In the genomic region with DNA sequence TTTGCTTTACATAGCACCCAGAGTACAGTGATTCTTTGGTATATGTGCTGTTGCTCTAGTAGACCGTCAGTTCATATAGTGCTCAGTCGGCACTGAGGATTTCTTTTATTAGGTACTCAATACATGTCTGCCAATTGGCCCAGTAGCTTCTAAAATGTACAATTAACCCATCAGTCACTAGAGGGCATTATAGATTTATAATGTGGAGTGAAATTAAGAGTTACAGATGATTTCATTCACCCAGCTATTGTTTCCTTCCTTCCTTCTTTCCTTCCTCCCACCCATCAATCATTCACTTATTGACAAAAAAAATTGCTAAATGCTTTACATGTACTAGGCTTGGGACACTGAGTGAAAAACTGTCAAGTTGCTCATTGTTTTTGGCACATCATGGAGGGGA, we compare ENCODE assay signal across 10 cellular contexts.
DNase-seq lines count a peak whose midpoint lies in the region; ATAC-seq and TF ChIP-seq lines count a peak whose summit lies in the region.
"Had no signal": no experiment of that assay in that cellular context is flagged by ENCODE, and none has a peak within 500 bp of the region (broad histone marks: within the 10 kb centered on the region; RNA-seq: fewer than 3 reads in every experiment).

No MANE protein-coding gene starts in this region.

- no peak overlapping the region for H4K5ac ChIP-seq in mesendoderm (ENCODE audit: low read length)

- WGBS in mesendoderm (ENCODE audit: extremely low coverage, insufficient coverage, low lambda C conversion rate) = no CpG with 5 or more reads among the region's 2 CpGs

- TF ChIP-seq CTCF in GM06990 (IDR thresholded peaks at IDR 0.05; ENCODE audit: insufficient read depth, low read length, poor library complexity, severe bottlenecking) = peak; percentile 28
- no peak for TF ChIP-seq CTCF in NB4 (IDR thresholded peaks at IDR 0.05; ENCODE audit: low read depth, low read length)
- TF ChIP-seq CTCF in WTC11 (IDR thresholded peaks at IDR 0.05) = no peak

- H3K36me3 Mint-ChIP-seq in WTC11 = no peaks in the 10 kb centered on the region

- H3K36me3 ChIP-seq in GM06990 (ENCODE audit: control insufficient read depth, insufficient read depth, low read length) = no peaks in the 10 kb centered on the region
- no peaks in the 10 kb centered on the region for H3K36me3 ChIP-seq in mesendoderm (ENCODE audit: control insufficient read depth, insufficient read depth, low read length)
- H3K36me3 ChIP-seq: pancreas had no signal

- H3K4me2 ChIP-seq in mesendoderm (ENCODE audit: low read length) = no peak overlapping the region

- no peaks in the 10 kb centered on the region for H3K4me1 Mint-ChIP-seq in WTC11
- H3K4me1 Mint-ChIP-seq: central memory CD8-positive, alpha-beta T cell had no signal

- H3K56ac ChIP-seq in mesendoderm (ENCODE audit: low read length) = no peak overlapping the region

- ATAC-seq in WTC11 (no peak; the same call in 1 of the 2 replicates), GM18868 (IDR thresholded peaks at IDR 0.05; ENCODE audit: unreplicated experiment) (no peak), GM18511 (IDR thresholded peaks at IDR 0.05; ENCODE audit: unreplicated experiment) (no peak), GM21447 (IDR thresholded peaks at IDR 0.05; ENCODE audit: unreplicated experiment) (no peak)

- no peak overlapping the region for H2BK120ac ChIP-seq in mesendoderm (ENCODE audit: low read depth, low read length)

- no peak overlapping the region for H3K23ac ChIP-seq in mesendoderm (ENCODE audit: low read length)

- no peaks in the 10 kb centered on the region; the same call in 1 of the 2 replicates for H3K27me3 ChIP-seq in GM06990 (replicated peaks; ENCODE audit: control insufficient read depth, insufficient read depth, low read length)
- H3K27me3 ChIP-seq in mesendoderm (ENCODE audit: insufficient read depth, low read length, poor library complexity) = no peaks in the 10 kb centered on the region
- H3K27me3 ChIP-seq: pancreas had no signal

- no peak overlapping the region for H3K27ac Mint-ChIP-seq in WTC11

- H4K8ac ChIP-seq in mesendoderm (ENCODE audit: low read depth, low read length) = no peak overlapping the region

- H3K27me3 Mint-ChIP-seq in WTC11 (ENCODE audit: low read depth) = no peaks in the 10 kb centered on the region; the same call in 1 of the 2 replicates

- no peaks in the 10 kb centered on the region for H3K9me3 Mint-ChIP-seq in WTC11
- H3K9me3 Mint-ChIP-seq: central memory CD8-positive, alpha-beta T cell had no signal

- no peak for TF ChIP-seq POLR2A in NB4 (IDR thresholded peaks at IDR 0.05; ENCODE audit: extremely low read depth, insufficient read length)

- POLR2A ChIA-PET in WTC11 (lab: Charles Lee) = interaction anchor here (0.6 kb wide), 1 partner anchor 11 kb away, joined by 9 read pairs; no protein-coding TSS in a partner anchor

- H2AK5ac ChIP-seq in mesendoderm (ENCODE audit: low read length) = no peak overlapping the region

- H3K79me1 ChIP-seq in mesendoderm (ENCODE audit: low read length) = no peaks in the 10 kb centered on the region

- no peak overlapping the region for H3K9ac ChIP-seq in mesendoderm (ENCODE audit: low read length)

- no peak for DNase-seq in GM06990 (ENCODE audit: extremely low read depth, insufficient read length)
- peak; percentile 19 for DNase-seq in NB4 (ENCODE audit: low read depth)
- DNase-seq in WTC11 (ENCODE audit: low spot score) = no peak
- peak; percentile 19 for DNase-seq in mesendoderm
- DNase-seq in GDM1 (lab: John Stamatoyannopoulos, UW) = no peak
- DNase-seq: pancreas had no signal

- H3K4ac ChIP-seq in mesendoderm (ENCODE audit: low read depth, low read length) = no peak overlapping the region

- no peak overlapping the region for H3K27ac ChIP-seq in mesendoderm (ENCODE audit: low read depth, low read length)
- H3K27ac ChIP-seq: pancreas had no signal

- H3K4me1 ChIP-seq in mesendoderm (ENCODE audit: control insufficient read depth, low read depth, low read length) = no peaks in the 10 kb centered on the region

- H3K18ac ChIP-seq in mesendoderm (ENCODE audit: low read length) = no peak overlapping the region

- CTCF ChIA-PET in WTC11 (lab: Charles Lee) = interaction anchor here (0.7 to 3.5 kb wide), 12 partner anchors 12 to 1340 kb away, joined by 3 to 21 read pairs (median 4); partner anchors contain the start of gene FYB2

- no peak overlapping the region for H3K4me3 Mint-ChIP-seq in WTC11
- H3K4me3 Mint-ChIP-seq: central memory CD8-positive, alpha-beta T cell had no signal

- no peak overlapping the region for H3K4me3 ChIP-seq in GM06990 (replicated peaks; ENCODE audit: low read depth, low read length)
- no peak overlapping the region for H3K4me3 ChIP-seq in NB4 (ENCODE audit: low read depth, low read length)
- H3K4me3 ChIP-seq in mesendoderm (ENCODE audit: low read length) = no peak overlapping the region
- H3K4me3 ChIP-seq: pancreas had no signal

- H2BK15ac ChIP-seq in mesendoderm (replicated peaks; ENCODE audit: low read depth) = no peak overlapping the region

- H2BK5ac ChIP-seq in mesendoderm (ENCODE audit: low read length) = no peak overlapping the region

- no peaks in the 10 kb centered on the region for H3K79me2 ChIP-seq in mesendoderm (ENCODE audit: control insufficient read depth, insufficient read depth, low read length)

TF ChIP-seq in WTC11, 78 proteins besides CTCF, POLR2A, EP300 and RAD21:
- TF ChIP-seq NR2C2 (CRISPR knock-in tag; IDR thresholded peaks at IDR 0.05) = no peak
- TF ChIP-seq ZNF317 (CRISPR knock-in tag; IDR thresholded peaks at IDR 0.05; ENCODE audit: borderline replicate concordance, low read depth) = peak; percentile 93
- no peak for TF ChIP-seq IRF1 (CRISPR knock-in tag; IDR thresholded peaks at IDR 0.05)
- TF ChIP-seq ERG (CRISPR knock-in tag; IDR thresholded peaks at IDR 0.05) = no peak
- no peak for TF ChIP-seq CDX4 (CRISPR knock-in tag; IDR thresholded peaks at IDR 0.05; ENCODE audit: borderline replicate concordance)
- TF ChIP-seq E2F4 (CRISPR knock-in tag; IDR thresholded peaks at IDR 0.05; ENCODE audit: borderline replicate concordance, low read depth) = no peak
TF ChIP-seq in WTC11: peak in this region for 1.

Comparison
In these comparisons a context has a peak if more than half of its experiments do, and no peak if none do; other contexts are left out.
1. DNase-seq: peak in NB4 (single experiment) and mesendoderm (single experiment); none in GM06990 (single experiment), WTC11 (single experiment) and GDM1 (single experiment).